1 cellular context compared by ENCODE assay signal in the genomic region with DNA sequence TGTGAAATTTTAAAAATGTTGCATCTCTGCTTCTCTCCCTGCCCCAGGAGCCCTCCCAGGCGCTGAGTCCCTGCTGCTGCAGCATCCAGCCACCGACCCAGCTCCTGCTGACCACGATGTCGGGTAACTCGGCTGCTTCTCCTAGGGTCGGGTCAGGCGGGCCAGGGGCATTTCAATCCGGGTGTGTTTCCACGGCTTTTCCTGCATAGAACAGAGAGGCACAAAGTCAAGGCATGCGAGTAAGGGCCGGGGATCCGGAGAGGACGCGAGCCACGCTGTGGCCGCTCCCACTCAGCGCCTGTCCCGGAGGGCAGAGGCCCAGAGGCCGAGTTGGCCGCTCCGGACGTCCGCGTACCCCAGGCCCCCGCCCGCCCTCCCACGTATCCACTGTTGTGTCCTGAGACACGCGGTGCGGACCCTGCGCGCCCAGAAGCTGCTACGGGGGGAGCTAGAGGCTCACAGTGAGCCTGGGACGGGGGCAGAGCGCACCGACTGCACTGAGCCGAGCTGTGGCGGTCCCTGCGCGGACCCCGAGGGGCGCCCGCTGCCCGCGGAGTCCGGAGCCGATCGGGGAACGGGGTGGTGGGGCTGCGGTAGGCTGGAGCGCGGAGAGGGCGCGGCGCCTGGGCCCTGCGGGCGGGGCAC.
TF ChIP-seq lines count a peak whose summit lies in the region.

Gene POU2AF3 (plus strand): TSS at position 81 of the 645 bp plus-strand sequence. CDS start 36 bp downstream, at position 117.

TF ChIP-seq in GM12878, 131 proteins besides CTCF, POLR2A, EP300 and RAD21:
- TF ChIP-seq NR2F1 (conservative IDR thresholded peaks at IDR 0.05) = no peak
